Comparison of ENCODE assay signal across 1 cellular context in the genomic region with DNA sequence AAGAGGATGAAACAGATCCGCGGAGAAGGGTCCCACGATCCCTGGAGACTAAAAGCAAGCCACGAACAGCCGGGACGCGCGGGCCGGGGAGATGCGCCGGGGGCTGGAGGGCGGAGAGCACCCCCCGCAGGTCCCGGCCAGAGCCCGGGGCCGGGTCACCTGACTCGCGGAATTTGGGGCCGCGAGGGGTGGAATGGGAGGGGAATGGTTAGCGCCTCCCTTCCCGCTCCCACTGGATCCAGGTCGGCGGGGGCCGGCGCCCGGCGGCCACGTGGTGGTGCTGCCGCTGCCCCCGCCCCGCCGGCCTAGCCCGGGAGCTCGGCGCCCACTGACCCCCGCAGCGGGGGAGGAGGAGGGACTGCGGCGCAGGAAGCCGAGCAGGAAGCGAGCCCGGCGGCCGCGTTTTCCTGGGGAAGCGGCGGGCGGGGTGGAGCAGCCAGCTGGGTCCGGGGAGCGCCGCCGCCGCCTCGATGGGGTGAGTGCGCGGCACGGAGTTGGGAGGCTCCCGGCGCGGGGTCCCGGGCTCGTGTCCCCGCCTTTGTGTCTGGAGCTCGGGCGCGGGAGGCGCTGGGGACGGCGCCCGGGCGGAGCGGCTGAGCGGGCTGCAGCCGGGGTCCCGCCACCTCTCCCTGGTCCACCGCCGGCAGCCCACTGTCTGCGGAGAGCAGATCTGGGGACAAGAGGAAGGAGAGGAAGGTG.
A peak's percentile ranks its signal among the peaks of the same experiment; 100 is the strongest.
TF ChIP-seq lines count a peak whose summit lies in the region.

Gene RAI14 (plus strand): TSS at position 328 of the 699 bp plus-strand sequence. CDS start 30,592 bp downstream, outside the sequence.

TF ChIP-seq in HepG2, 621 proteins besides CTCF, POLR2A, EP300 and RAD21 (continued from another document):
- TF ChIP-seq ZNF616 (CRISPR knock-in tag; IDR thresholded peaks at IDR 0.05; ENCODE audit: low read depth), result peak; percentile 68; the same call in 1 of the 2 replicates
- TF ChIP-seq ZNF670 (CRISPR knock-in tag; IDR thresholded peaks at IDR 0.05; ENCODE audit: borderline replicate concordance), result peak; percentile 58; the same call in 1 of the 2 replicates
- TF ChIP-seq MED13 (CRISPR knock-in tag; IDR thresholded peaks at IDR 0.05), result peak; percentile 68; the same call in 1 of the 2 replicates
- TF ChIP-seq, protein P1, sequence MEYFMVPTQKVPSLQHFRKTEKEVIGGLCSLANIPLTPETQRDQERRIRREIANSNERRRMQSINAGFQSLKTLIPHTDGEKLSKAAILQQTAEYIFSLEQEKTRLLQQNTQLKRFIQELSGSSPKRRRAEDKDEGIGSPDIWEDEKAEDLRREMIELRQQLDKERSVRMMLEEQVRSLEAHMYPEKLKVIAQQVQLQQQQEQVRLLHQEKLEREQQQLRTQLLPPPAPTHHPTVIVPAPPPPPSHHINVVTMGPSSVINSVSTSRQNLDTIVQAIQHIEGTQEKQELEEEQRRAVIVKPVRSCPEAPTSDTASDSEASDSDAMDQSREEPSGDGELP (IDR thresholded peaks at IDR 0.05; ENCODE audit: borderline replicate concordance, low read depth), result peak; percentile 28; the same call in 1 of the 2 replicates
- TF ChIP-seq ZNF563 (CRISPR knock-in tag; IDR thresholded peaks at IDR 0.05), result peak; percentile 63; the same call in 1 of the 2 replicates
- TF ChIP-seq, protein P2, sequence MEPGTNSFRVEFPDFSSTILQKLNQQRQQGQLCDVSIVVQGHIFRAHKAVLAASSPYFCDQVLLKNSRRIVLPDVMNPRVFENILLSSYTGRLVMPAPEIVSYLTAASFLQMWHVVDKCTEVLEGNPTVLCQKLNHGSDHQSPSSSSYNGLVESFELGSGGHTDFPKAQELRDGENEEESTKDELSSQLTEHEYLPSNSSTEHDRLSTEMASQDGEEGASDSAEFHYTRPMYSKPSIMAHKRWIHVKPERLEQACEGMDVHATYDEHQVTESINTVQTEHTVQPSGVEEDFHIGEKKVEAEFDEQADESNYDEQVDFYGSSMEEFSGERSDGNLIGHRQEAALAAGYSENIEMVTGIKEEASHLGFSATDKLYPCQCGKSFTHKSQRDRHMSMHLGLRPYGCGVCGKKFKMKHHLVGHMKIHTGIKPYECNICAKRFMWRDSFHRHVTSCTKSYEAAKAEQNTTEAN (CRISPR knock-in tag; conservative IDR thresholded peaks at IDR 0.05), result no peak; the same call in 1 of the 2 replicates
- TF ChIP-seq, protein P3, sequence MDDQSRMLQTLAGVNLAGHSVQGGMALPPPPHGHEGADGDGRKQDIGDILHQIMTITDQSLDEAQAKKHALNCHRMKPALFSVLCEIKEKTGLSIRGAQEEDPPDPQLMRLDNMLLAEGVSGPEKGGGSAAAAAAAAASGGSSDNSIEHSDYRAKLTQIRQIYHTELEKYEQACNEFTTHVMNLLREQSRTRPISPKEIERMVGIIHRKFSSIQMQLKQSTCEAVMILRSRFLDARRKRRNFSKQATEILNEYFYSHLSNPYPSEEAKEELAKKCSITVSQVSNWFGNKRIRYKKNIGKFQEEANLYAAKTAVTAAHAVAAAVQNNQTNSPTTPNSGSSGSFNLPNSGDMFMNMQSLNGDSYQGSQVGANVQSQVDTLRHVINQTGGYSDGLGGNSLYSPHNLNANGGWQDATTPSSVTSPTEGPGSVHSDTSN (CRISPR knock-in tag; IDR thresholded peaks at IDR 0.05; ENCODE audit: borderline replicate concordance), result 0 out of 2 replicates have a peak, but pooled peaks have one; percentile 24
- TF ChIP-seq ZC3H13 (CRISPR knock-in tag; IDR thresholded peaks at IDR 0.05), result no peak
- no peak for TF ChIP-seq TBL1XR1 (IDR thresholded peaks at IDR 0.05; ENCODE audit: borderline replicate concordance, low read length, partially characterized antibody)
- TF ChIP-seq HNRNPLL (IDR thresholded peaks at IDR 0.05; ENCODE audit: low read depth, low read length, poor library complexity, severe bottlenecking), result peak; percentile 61
- TF ChIP-seq, protein P4, sequence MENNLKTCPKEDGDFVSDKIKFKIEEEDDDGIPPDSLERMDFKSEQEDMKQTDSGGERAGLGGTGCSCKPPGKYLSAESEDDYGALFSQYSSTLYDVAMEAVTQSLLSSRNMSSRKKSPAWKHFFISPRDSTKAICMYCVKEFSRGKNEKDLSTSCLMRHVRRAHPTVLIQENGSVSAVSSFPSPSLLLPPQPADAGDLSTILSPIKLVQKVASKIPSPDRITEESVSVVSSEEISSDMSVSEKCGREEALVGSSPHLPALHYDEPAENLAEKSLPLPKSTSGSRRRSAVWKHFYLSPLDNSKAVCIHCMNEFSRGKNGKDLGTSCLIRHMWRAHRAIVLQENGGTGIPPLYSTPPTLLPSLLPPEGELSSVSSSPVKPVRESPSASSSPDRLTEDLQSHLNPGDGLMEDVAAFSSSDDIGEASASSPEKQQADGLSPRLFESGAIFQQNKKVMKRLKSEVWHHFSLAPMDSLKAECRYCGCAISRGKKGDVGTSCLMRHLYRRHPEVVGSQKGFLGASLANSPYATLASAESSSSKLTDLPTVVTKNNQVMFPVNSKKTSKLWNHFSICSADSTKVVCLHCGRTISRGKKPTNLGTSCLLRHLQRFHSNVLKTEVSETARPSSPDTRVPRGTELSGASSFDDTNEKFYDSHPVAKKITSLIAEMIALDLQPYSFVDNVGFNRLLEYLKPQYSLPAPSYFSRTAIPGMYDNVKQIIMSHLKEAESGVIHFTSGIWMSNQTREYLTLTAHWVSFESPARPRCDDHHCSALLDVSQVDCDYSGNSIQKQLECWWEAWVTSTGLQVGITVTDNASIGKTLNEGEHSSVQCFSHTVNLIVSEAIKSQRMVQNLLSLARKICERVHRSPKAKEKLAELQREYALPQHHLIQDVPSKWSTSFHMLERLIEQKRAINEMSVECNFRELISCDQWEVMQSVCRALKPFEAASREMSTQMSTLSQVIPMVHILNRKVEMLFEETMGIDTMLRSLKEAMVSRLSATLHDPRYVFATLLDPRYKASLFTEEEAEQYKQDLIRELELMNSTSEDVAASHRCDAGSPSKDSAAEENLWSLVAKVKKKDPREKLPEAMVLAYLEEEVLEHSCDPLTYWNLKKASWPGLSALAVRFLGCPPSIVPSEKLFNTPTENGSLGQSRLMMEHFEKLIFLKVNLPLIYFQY (CRISPR knock-in tag; IDR thresholded peaks at IDR 0.05; ENCODE audit: borderline replicate concordance), result 0 out of 2 replicates have a peak, but pooled peaks have one; percentile 40
- TF ChIP-seq, protein P5, sequence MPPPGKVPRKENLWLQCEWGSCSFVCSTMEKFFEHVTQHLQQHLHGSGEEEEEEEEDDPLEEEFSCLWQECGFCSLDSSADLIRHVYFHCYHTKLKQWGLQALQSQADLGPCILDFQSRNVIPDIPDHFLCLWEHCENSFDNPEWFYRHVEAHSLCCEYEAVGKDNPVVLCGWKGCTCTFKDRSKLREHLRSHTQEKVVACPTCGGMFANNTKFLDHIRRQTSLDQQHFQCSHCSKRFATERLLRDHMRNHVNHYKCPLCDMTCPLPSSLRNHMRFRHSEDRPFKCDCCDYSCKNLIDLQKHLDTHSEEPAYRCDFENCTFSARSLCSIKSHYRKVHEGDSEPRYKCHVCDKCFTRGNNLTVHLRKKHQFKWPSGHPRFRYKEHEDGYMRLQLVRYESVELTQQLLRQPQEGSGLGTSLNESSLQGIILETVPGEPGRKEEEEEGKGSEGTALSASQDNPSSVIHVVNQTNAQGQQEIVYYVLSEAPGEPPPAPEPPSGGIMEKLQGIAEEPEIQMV (CRISPR knock-in tag; IDR thresholded peaks at IDR 0.05; ENCODE audit: low read depth), result peak; percentile 51; the same call in 1 of the 2 replicates
- TF ChIP-seq, protein P6, sequence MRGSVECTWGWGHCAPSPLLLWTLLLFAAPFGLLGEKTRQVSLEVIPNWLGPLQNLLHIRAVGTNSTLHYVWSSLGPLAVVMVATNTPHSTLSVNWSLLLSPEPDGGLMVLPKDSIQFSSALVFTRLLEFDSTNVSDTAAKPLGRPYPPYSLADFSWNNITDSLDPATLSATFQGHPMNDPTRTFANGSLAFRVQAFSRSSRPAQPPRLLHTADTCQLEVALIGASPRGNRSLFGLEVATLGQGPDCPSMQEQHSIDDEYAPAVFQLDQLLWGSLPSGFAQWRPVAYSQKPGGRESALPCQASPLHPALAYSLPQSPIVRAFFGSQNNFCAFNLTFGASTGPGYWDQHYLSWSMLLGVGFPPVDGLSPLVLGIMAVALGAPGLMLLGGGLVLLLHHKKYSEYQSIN (CRISPR knock-in tag; IDR thresholded peaks at IDR 0.05; ENCODE audit: borderline replicate concordance), result no peak
- TF ChIP-seq ZNF678 (CRISPR knock-in tag; IDR thresholded peaks at IDR 0.05), result no peak; the same call in 1 of the 2 replicates
- TF ChIP-seq, protein P7, sequence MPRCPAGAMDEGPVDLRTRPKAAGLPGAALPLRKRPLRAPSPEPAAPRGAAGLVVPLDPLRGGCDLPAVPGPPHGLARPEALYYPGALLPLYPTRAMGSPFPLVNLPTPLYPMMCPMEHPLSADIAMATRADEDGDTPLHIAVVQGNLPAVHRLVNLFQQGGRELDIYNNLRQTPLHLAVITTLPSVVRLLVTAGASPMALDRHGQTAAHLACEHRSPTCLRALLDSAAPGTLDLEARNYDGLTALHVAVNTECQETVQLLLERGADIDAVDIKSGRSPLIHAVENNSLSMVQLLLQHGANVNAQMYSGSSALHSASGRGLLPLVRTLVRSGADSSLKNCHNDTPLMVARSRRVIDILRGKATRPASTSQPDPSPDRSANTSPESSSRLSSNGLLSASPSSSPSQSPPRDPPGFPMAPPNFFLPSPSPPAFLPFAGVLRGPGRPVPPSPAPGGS (CRISPR knock-in tag; IDR thresholded peaks at IDR 0.05), result peak; percentile 67; the same call in 1 of the 2 replicates
- TF ChIP-seq, protein P8, sequence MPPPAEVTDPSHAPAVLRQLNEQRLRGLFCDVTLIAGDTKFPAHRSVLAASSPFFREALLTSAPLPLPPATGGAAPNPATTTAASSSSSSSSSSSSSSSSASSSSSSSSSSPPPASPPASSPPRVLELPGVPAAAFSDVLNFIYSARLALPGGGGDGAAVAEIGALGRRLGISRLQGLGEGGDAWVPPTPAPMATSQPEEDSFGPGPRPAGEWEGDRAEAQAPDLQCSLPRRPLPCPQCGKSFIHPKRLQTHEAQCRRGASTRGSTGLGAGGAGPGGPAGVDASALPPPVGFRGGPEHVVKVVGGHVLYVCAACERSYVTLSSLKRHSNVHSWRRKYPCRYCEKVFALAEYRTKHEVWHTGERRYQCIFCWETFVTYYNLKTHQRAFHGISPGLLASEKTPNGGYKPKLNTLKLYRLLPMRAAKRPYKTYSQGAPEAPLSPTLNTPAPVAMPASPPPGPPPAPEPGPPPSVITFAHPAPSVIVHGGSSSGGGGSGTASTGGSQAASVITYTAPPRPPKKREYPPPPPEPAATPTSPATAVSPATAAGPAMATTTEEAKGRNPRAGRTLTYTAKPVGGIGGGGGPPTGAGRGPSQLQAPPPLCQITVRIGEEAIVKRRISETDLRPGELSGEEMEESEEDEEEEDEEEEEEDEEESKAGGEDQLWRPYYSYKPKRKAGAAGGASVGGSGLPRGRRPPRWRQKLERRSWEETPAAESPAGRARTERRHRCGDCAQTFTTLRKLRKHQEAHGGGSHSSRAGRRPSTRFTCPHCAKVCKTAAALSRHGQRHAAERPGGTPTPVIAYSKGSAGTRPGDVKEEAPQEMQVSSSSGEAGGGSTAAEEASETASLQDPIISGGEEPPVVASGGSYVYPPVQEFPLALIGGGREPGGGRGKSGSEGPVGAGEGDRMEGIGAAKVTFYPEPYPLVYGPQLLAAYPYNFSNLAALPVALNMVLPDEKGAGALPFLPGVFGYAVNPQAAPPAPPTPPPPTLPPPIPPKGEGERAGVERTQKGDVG (CRISPR knock-in tag; IDR thresholded peaks at IDR 0.05; ENCODE audit: borderline replicate concordance), result no peak
- TF ChIP-seq KAT7 (CRISPR knock-in tag; IDR thresholded peaks at IDR 0.05; ENCODE audit: borderline replicate concordance), result 0 out of 2 replicates have a peak, but pooled peaks have one; percentile 35
- peak; percentile 86; the same call in 1 of the 2 replicates for TF ChIP-seq ZNF775 (CRISPR knock-in tag; IDR thresholded peaks at IDR 0.05; ENCODE audit: borderline replicate concordance)
- TF ChIP-seq IRX3 (CRISPR knock-in tag; IDR thresholded peaks at IDR 0.05; ENCODE audit: borderline replicate concordance, low read depth), result 0 out of 2 replicates have a peak, but pooled peaks have one; percentile 42
- TF ChIP-seq SP4 (CRISPR knock-in tag; IDR thresholded peaks at IDR 0.05), result peak; percentile 52; the same call in 1 of the 2 replicates
